In genomic region chr12:22437031-22437806, GRCh38 we compare ENCODE assay signal across 15 cellular contexts.
DNase-seq lines count a peak whose midpoint lies in the region; ATAC-seq and TF ChIP-seq lines count a peak whose summit lies in the region.
"Had no signal": no experiment of that assay in that cellular context is flagged by ENCODE, and none has a peak within 500 bp of the region (broad histone marks: within the 10 kb centered on the region; RNA-seq: fewer than 3 reads in every experiment).

No MANE protein-coding gene starts in this region.

- no peak overlapping the region for H2BK120ac ChIP-seq in H9 (ENCODE audit: low read depth, low read length, poor library complexity, severe bottlenecking)

- H3T11ph ChIP-seq in H9 (ENCODE audit: low read length) = no peak overlapping the region

- H2AFZ ChIP-seq in H9 (ENCODE audit: low read length) = peak overlapping the region; percentile 54
- H2AFZ ChIP-seq in osteoblast (ENCODE audit: low read length) = peak overlapping the region; percentile 37

- DNase-seq in H9 (peak; percentile 50), RPMI8226 (peak; percentile 12), osteoblast (ENCODE audit: insufficient read length, low spot score, missing footprints) (no peak), kidney glomerular epithelial cell (lab: John Stamatoyannopoulos, UW) (no peak), RKO (ENCODE audit: low spot score) (no peak)
- DNase-seq: left cardiac atrium, natural killer cell, NCI-H1417, NCI-H524 had no signal

- no CpG with 5 or more reads among the region's 10 CpGs for WGBS in H9 (ENCODE audit: extremely low coverage, insufficient read length, low lambda C conversion rate)
- WGBS in esophagus, 2 donors = 49 to 59% methylated on average over 10 of the region's 10 CpGs

- H3K9me3 Mint-ChIP-seq in H9 = no peaks in the 10 kb centered on the region
- H3K9me3 Mint-ChIP-seq: natural killer cell had no signal

- no peak overlapping the region for H2BK15ac ChIP-seq in H9 (ENCODE audit: low read depth, low read length)

- no peak overlapping the region for H3K4me3 Mint-ChIP-seq in H9
- H3K4me3 Mint-ChIP-seq: natural killer cell had no signal

- H4K20me1 ChIP-seq in H9 (ENCODE audit: control insufficient read depth, insufficient read depth, insufficient read length) (no peaks in the 10 kb centered on the region), osteoblast (ENCODE audit: insufficient read depth, low read length) (no peaks in the 10 kb centered on the region)
- H4K20me1 ChIP-seq: BLaER1 treated with 17β-estradiol and CSF1 and Interleukin-3, amounts not matched to agents 10 nM and 100 nM had no signal

- H3K27me3 ChIP-seq in H9 (ENCODE audit: insufficient read depth, low read length) = no peaks in the 10 kb centered on the region
- H3K27me3 ChIP-seq in esophagus (ENCODE audit: control insufficient read depth in 1 of 2, insufficient read depth in 2 of 2, low read length in 2 of 2) = no peaks in the 10 kb centered on the region
- peaks cover 21% of the 10 kb centered on the region for H3K27me3 ChIP-seq in osteoblast (ENCODE audit: insufficient read depth, low read length)
- H3K27me3 ChIP-seq: BLaER1 treated with 17β-estradiol and CSF1 and Interleukin-3, amounts not matched to agents 10 nM and 100 nM had no signal

- H3K79me2 ChIP-seq in H9 (ENCODE audit: insufficient read depth, low read length) (no peaks in the 10 kb centered on the region), osteoblast (ENCODE audit: insufficient read depth, low read length) (no peaks in the 10 kb centered on the region)

- no peak overlapping the region for H3K56ac ChIP-seq in H9 (ENCODE audit: insufficient read length, low read depth, low read length)

- no peak overlapping the region for H4K5ac ChIP-seq in H9 (ENCODE audit: insufficient read length, low read depth, low read length)

- no peak overlapping the region for H3K9ac ChIP-seq in H9 (ENCODE audit: extremely low read depth, insufficient read length, low read length)
- H3K9ac ChIP-seq: BLaER1 treated with 17β-estradiol and CSF1 and Interleukin-3, amounts not matched to agents 10 nM and 100 nM had no signal

- H4K8ac ChIP-seq in H9 (replicated peaks; ENCODE audit: insufficient read length, low read depth, low read length) = no peak overlapping the region

- H3K4me3 ChIP-seq in esophagus (ENCODE audit: low read depth in 1 of 2, low read length in 2 of 2) (peak overlapping the region; percentile 1 to 26), osteoblast (ENCODE audit: insufficient read depth, low read length) (peak overlapping the region; percentile 19)
- H3K4me3 ChIP-seq: BLaER1 treated with 17β-estradiol and CSF1 and Interleukin-3, amounts not matched to agents 10 nM and 100 nM; coronary artery; HAP-1 had no signal

- no peaks in the 10 kb centered on the region; the same call in 1 of the 2 replicates for H3K4me1 ChIP-seq in H9 (ENCODE audit: insufficient read depth, low read length)
- peaks cover 0 to 4% of the 10 kb centered on the region in 2 donors for H3K4me1 ChIP-seq in esophagus (ENCODE audit: control insufficient read depth in 2 of 2, insufficient read depth in 2 of 2, low read length in 1 of 2)
- H3K4me1 ChIP-seq in osteoblast (ENCODE audit: insufficient read depth, low read length) = no peaks in the 10 kb centered on the region
- H3K4me1 ChIP-seq: BLaER1 treated with 17β-estradiol and CSF1 and Interleukin-3, amounts not matched to agents 10 nM and 100 nM; HAP-1 had no signal

- H3K79me1 ChIP-seq in H9 (ENCODE audit: insufficient read depth, low read depth, low read length, poor library complexity, severe bottlenecking) = no peaks in the 10 kb centered on the region

- H2AK5ac ChIP-seq in H9 (ENCODE audit: insufficient read length, low read length) = no peak overlapping the region

- H3K4me2 ChIP-seq in H9 (ENCODE audit: insufficient read depth, insufficient read length, low read length) = no peak overlapping the region
- peak overlapping the region; percentile 56 for H3K4me2 ChIP-seq in osteoblast (ENCODE audit: insufficient read depth, low read length)
- H3K4me2 ChIP-seq: BLaER1 treated with 17β-estradiol and CSF1 and Interleukin-3, amounts not matched to agents 10 nM and 100 nM had no signal

- ATAC-seq in HG02678 (IDR thresholded peaks at IDR 0.05; ENCODE audit: unreplicated experiment) (no peak), GM21576 (IDR thresholded peaks at IDR 0.05; ENCODE audit: unreplicated experiment) (no peak)
- ATAC-seq: natural killer cell had no signal

- no peak overlapping the region for H2BK5ac ChIP-seq in H9 (ENCODE audit: insufficient read length, low read length)

- no peaks in the 10 kb centered on the region for H3K9me3 ChIP-seq in H9 (ENCODE audit: control insufficient read depth, low read depth, low read length)
- H3K9me3 ChIP-seq in esophagus (ENCODE audit: control insufficient read depth in 2 of 2, insufficient read depth in 1 of 2, low read depth in 1 of 2, low read length in 1 of 2) = no peaks in the 10 kb centered on the region
- no peaks in the 10 kb centered on the region for H3K9me3 ChIP-seq in osteoblast (ENCODE audit: low read depth, low read length)
- H3K9me3 ChIP-seq: BLaER1 treated with 17β-estradiol and CSF1 and Interleukin-3, amounts not matched to agents 10 nM and 100 nM; HAP-1 had no signal

- H3K27ac ChIP-seq in H9 (ENCODE audit: insufficient read length, low read depth, low read length) = no peak overlapping the region
- H3K27ac ChIP-seq in esophagus (ENCODE audit: low read depth in 2 of 2, low read length in 1 of 2) = peak overlapping the region; percentile 66 to 85
- H3K27ac ChIP-seq in osteoblast (ENCODE audit: low read depth, low read length) = no peak overlapping the region
- H3K27ac ChIP-seq: BLaER1 treated with 17β-estradiol and CSF1 and Interleukin-3, amounts not matched to agents 10 nM and 100 nM; coronary artery had no signal

- H3K18ac ChIP-seq in H9 (ENCODE audit: insufficient read length, low read depth, low read length) = no peak overlapping the region

- H3K14ac ChIP-seq in H9 (ENCODE audit: insufficient read depth, low read length) = peak overlapping the region; percentile 80

- H2BK20ac ChIP-seq in H9 (ENCODE audit: low read depth, low read length, poor library complexity, severe bottlenecking) = no peak overlapping the region

- H3K23me2 ChIP-seq in H9 (ENCODE audit: insufficient read length, low read depth, low read length, poor library complexity, severe bottlenecking) = no peaks in the 10 kb centered on the region

- H2BK12ac ChIP-seq in H9 (ENCODE audit: insufficient read length, low read depth, low read length) = no peak overlapping the region

- no peak overlapping the region for H4K91ac ChIP-seq in H9 (ENCODE audit: insufficient read length, low read depth, low read length)

- TF ChIP-seq CTCF in H9 (conservative IDR thresholded peaks at IDR 0.05) (no peak; the same call in 2 of the 3 replicates), osteoblast (IDR thresholded peaks at IDR 0.05; ENCODE audit: extremely low read depth, low read depth, low read length) (no peak)

- H3K27ac Mint-ChIP-seq in H9 = peak overlapping the region; percentile 9 to 67 (median 47); a peak in 5 of 7 replicates
- H3K27ac Mint-ChIP-seq: natural killer cell had no signal

- no peak overlapping the region for H3K4ac ChIP-seq in H9 (ENCODE audit: low read depth, low read length)

- no peaks in the 10 kb centered on the region for H3K36me3 Mint-ChIP-seq in H9 (ENCODE audit: insufficient read depth in 1 of 3, low read depth in 3 of 3)
- H3K36me3 Mint-ChIP-seq: natural killer cell had no signal

- peaks cover 10% of the 10 kb centered on the region in 2 experiments for H3K4me1 Mint-ChIP-seq in H9
- H3K4me1 Mint-ChIP-seq: natural killer cell had no signal

- H3K36me3 ChIP-seq in esophagus (ENCODE audit: control insufficient read depth in 2 of 2, insufficient read depth in 2 of 2, low read length in 1 of 2) (no peaks in the 10 kb centered on the region), osteoblast (ENCODE audit: insufficient read depth, low read length) (no peaks in the 10 kb centered on the region)
- H3K36me3 ChIP-seq: BLaER1 treated with 17β-estradiol and CSF1 and Interleukin-3, amounts not matched to agents 10 nM and 100 nM; HAP-1 had no signal

- H3K23ac ChIP-seq in H9 (ENCODE audit: insufficient read length, low read depth, low read length) = no peak overlapping the region

- H3K27me3 Mint-ChIP-seq in H9 (ENCODE audit: low read depth) = no peaks in the 10 kb centered on the region; the same call in none of the 2 replicates

Comparison
In these comparisons a context has a peak if more than half of its experiments do, and no peak if none do; other contexts are left out.
1. DNase-seq: peak in H9 (single experiment) and RPMI8226 (single experiment); none in osteoblast (single experiment), kidney glomerular epithelial cell (single experiment) and RKO (single experiment).
2. H3K27ac ChIP-seq: peak in esophagus (2 of 2); none in H9 (single experiment) and osteoblast (single experiment).